Comparison of ENCODE assay signal across 8 cellular contexts in genomic region chr19:12668937-12669271, GRCh38. TPM values are rescaled to one million over a fixed set of nuclear protein-coding genes. Genes with fewer than 3 reads are reported as not detected.
DNase-seq lines count a peak whose midpoint lies in the region; ATAC-seq and TF ChIP-seq lines count a peak whose summit lies in the region.

No MANE protein-coding gene starts in this region.

- DNase-seq in PC-3 (peak; percentile 50), fibroblast of the conjunctiva (ENCODE audit: low read depth) (peak; percentile 26), neuronal stem cell (ENCODE audit: low spot score) (no peak), DMS153 treated with DMSO at 0.1 percent for 48 hours (lab: John Stamatoyannopoulos, UW; ENCODE audit: unreplicated experiment) (no peak)
- peak; percentile 89 for DNase-seq in activated effector memory CD4-positive, alpha-beta T cell treated with anti-CD3 and anti-CD28 coated beads, Interleukin-2, amount 50 U/mL, for 16 hours

- no peaks in the 10 kb centered on the region for H3F3A ChIP-seq in PC-3 (ENCODE audit: low read length, unreplicated experiment)

- no peak overlapping the region for H4K91ac ChIP-seq in neuronal stem cell (ENCODE audit: low read depth, low read length, poor library complexity)

- H3K36me3 ChIP-seq in PC-3 (ENCODE audit: low read depth, low read length), result peaks cover 13% of the 10 kb centered on the region; the same call in 1 of the 2 replicates
- peaks cover 27 to 54% of the 10 kb centered on the region in 2 donors for H3K36me3 ChIP-seq in neuronal stem cell (replicated peaks in 1 of 2; ENCODE audit: control insufficient read depth in 2 of 2, insufficient read depth in 2 of 2, low read length in 2 of 2)
- H3K36me3 ChIP-seq in thymus (ENCODE audit: control insufficient read depth, insufficient read depth), result peaks cover 36% of the 10 kb centered on the region

- no peaks in the 10 kb centered on the region for H3K27me3 ChIP-seq in PC-3 (ENCODE audit: low read length)
- no peaks in the 10 kb centered on the region for H3K27me3 ChIP-seq in neuronal stem cell (ENCODE audit: control insufficient read depth in 3 of 3, insufficient read depth in 3 of 3, low read depth in 1 of 3, low read length in 3 of 3)
- H3K27me3 ChIP-seq in thymus (ENCODE audit: control insufficient read depth, insufficient read depth), result no peaks in the 10 kb centered on the region

- peak overlapping the region; percentile 70 for H4K8ac ChIP-seq in neuronal stem cell (ENCODE audit: low read depth, low read length)

- H3K79me1 ChIP-seq in neuronal stem cell (ENCODE audit: low read depth, low read length), result peaks cover 28% of the 10 kb centered on the region

- H3K9me2 ChIP-seq in PC-3 (replicated peaks; ENCODE audit: low read length), result no peaks in the 10 kb centered on the region

- peak overlapping the region; percentile 90 for H3K23ac ChIP-seq in neuronal stem cell (ENCODE audit: low read depth, low read length, poor library complexity)

- ATAC-seq in GM18502 (IDR thresholded peaks at IDR 0.05; ENCODE audit: poor library complexity, unreplicated experiment) (peak; percentile 7), PC-3 (peak; percentile 14), HG03521 (IDR thresholded peaks at IDR 0.05; ENCODE audit: unreplicated experiment) (no peak)

- no peak overlapping the region for H2BK120ac ChIP-seq in neuronal stem cell (ENCODE audit: low read depth, low read length)

- CTCF ChIA-PET in PC-3 (lab: Charles Lee), result interaction anchor here (1.2 kb wide), 1 partner anchor 179 kb away, joined by 5 read pairs; no protein-coding TSS in a partner anchor

- no peak for TF ChIP-seq CTCF in PC-3 (conservative IDR thresholded peaks at IDR 0.05; ENCODE audit: low read depth, low read length)

- H4K20me1 ChIP-seq in PC-3 (ENCODE audit: low read length), result no peaks in the 10 kb centered on the region

- peak overlapping the region; percentile 93 for H3K4me2 ChIP-seq in PC-3 (ENCODE audit: low read length)
- H3K4me2 ChIP-seq in neuronal stem cell (ENCODE audit: insufficient read depth, low read length, poor library complexity, severe bottlenecking), result peak overlapping the region; percentile 96

- H3K14ac ChIP-seq in neuronal stem cell (ENCODE audit: low read length), result peak overlapping the region; percentile 67

- H2BK15ac ChIP-seq in neuronal stem cell (ENCODE audit: low read length), result no peak overlapping the region

- peak overlapping the region; percentile 95 for H2AK5ac ChIP-seq in neuronal stem cell (ENCODE audit: low read depth, low read length)

- peak overlapping the region; percentile 78 for H3K4ac ChIP-seq in neuronal stem cell (ENCODE audit: low read length)

- H2AFZ ChIP-seq in PC-3 (ENCODE audit: low read length) (peak overlapping the region; percentile 89), neuronal stem cell (ENCODE audit: low read length) (peak overlapping the region; percentile 87)

- H3K4me3 ChIP-seq in PC-3 (ENCODE audit: low read length) (peak overlapping the region; percentile 88), neuronal stem cell (ENCODE audit: low read length in 2 of 2) (peak overlapping the region; percentile 78 to 92), thymus (ENCODE audit: low read length) (peak overlapping the region; percentile 92)

- peaks cover 32% of the 10 kb centered on the region for H3K4me1 ChIP-seq in PC-3 (ENCODE audit: insufficient read depth, low read length)
- H3K4me1 ChIP-seq in neuronal stem cell (ENCODE audit: control insufficient read depth in 2 of 2, insufficient read depth in 1 of 2, low read depth in 1 of 2, low read length in 2 of 2), result peaks cover 17 to 25% of the 10 kb centered on the region in 2 donors
- peaks cover 22% of the 10 kb centered on the region for H3K4me1 ChIP-seq in thymus (ENCODE audit: control insufficient read depth, insufficient read depth, low read length)

- peaks cover 52% of the 10 kb centered on the region for H3K79me2 ChIP-seq in PC-3 (ENCODE audit: low read length)

- POLR2A ChIA-PET in PC-3 (lab: Charles Lee; ENCODE audit: unreplicated experiment), result interaction anchor here (0.7 kb wide), 1 partner anchor 12 kb away, joined by 6 read pairs; no protein-coding TSS in a partner anchor

- H3K9ac ChIP-seq in PC-3 (ENCODE audit: low read length), result peak overlapping the region; percentile 91
- H3K9ac ChIP-seq in neuronal stem cell (ENCODE audit: low read depth, low read length, poor library complexity), result peak overlapping the region; percentile 92

- peak overlapping the region; percentile 71 for H3K27ac ChIP-seq in PC-3 (ENCODE audit: low read length)
- H3K27ac ChIP-seq in neuronal stem cell (replicated peaks; ENCODE audit: low read length), result no peak overlapping the region
- peak overlapping the region; percentile 91 for H3K27ac ChIP-seq in thymus (ENCODE audit: low read depth)

- H3K18ac ChIP-seq in neuronal stem cell (ENCODE audit: low read length), result peak overlapping the region; percentile 44

- peak overlapping the region; percentile 58 for H2BK5ac ChIP-seq in neuronal stem cell (ENCODE audit: low read length)

- no CpG with 5 or more reads among the region's 24 CpGs for WGBS in neuronal stem cell (ENCODE audit: extremely low coverage in 2 of 2, insufficient read length in 2 of 2, insufficient replicate concordance in 1 of 2), 2 donors
- WGBS in thymus, result 1% methylated on average over 24 of the region's 24 CpGs

- intact Hi-C loops in PC-3 (cut with micrococcal nuclease), result no loop called here

- no peak overlapping the region for H2BK12ac ChIP-seq in neuronal stem cell (ENCODE audit: low read length)

- BruUV-seq in PC-3 (replicated peaks; lab: Mats Ljungman, UMichigan), result TSS peak; percentile 72

- H3K9me3 ChIP-seq in PC-3 (ENCODE audit: low read length), result no peaks in the 10 kb centered on the region
- H3K9me3 ChIP-seq in neuronal stem cell (replicated peaks in 1 of 2; ENCODE audit: control insufficient read depth in 2 of 2, insufficient read depth in 1 of 2, low read depth in 1 of 2, low read length in 2 of 2), result no peaks in the 10 kb centered on the region
- no peaks in the 10 kb centered on the region for H3K9me3 ChIP-seq in thymus (ENCODE audit: control insufficient read depth)

RNA-seq across cellular contexts. Expression of gene WDR83, which starts 2.3 kb away (rescaled TPM):
- 39.5 and 53.5 TPM in 2 replicates for total RNA-seq in PC-3 (2014; rRNA removed)
- polyA plus RNA-seq in neuronal stem cell (2013, experiment 1 of 2), result 11.5 TPM
- polyA plus RNA-seq in neuronal stem cell (2013, experiment 2 of 2), result 10.8 TPM
- 19.6 TPM for polyA plus RNA-seq in thymus

RNA-seq across cellular contexts. Expression of gene MAN2B1, which starts 2.4 kb away (rescaled TPM):
- 62.9 and 67.5 TPM in 2 replicates for total RNA-seq in PC-3 (2014; rRNA removed)
- 48.1 TPM for polyA plus RNA-seq in neuronal stem cell (2013, experiment 1 of 2)
- polyA plus RNA-seq in neuronal stem cell (2013, experiment 2 of 2), result 48.3 TPM
- 49.1 TPM for polyA plus RNA-seq in thymus

RNA-seq across cellular contexts. Expression of gene DHPS, which starts 12.8 kb away (rescaled TPM):
- total RNA-seq in PC-3 (2014; rRNA removed), result 140 and 150 TPM in 2 replicates
- 92.1 TPM for polyA plus RNA-seq in neuronal stem cell (2013, experiment 1 of 2)
- 91.6 TPM for polyA plus RNA-seq in neuronal stem cell (2013, experiment 2 of 2)
- polyA plus RNA-seq in thymus, result 74.3 TPM

RNA-seq across cellular contexts. Expression of gene GNG14, which starts 18.9 kb away (rescaled TPM):
- total RNA-seq in PC-3 (2014; rRNA removed), result not detected in 2 replicates
- polyA plus RNA-seq in neuronal stem cell (2013, experiment 1 of 2), result not detected
- polyA plus RNA-seq in neuronal stem cell (2013, experiment 2 of 2), result not detected
- polyA plus RNA-seq in thymus, result 0.14 TPM

RNA-seq across cellular contexts. Expression of gene FBXW9, which starts 27.5 kb away (rescaled TPM):
- total RNA-seq in PC-3 (2014; rRNA removed), result 27.5 and 34.6 TPM in 2 replicates
- 11.2 TPM for polyA plus RNA-seq in neuronal stem cell (2013, experiment 1 of 2)
- 11.1 TPM for polyA plus RNA-seq in neuronal stem cell (2013, experiment 2 of 2)
- polyA plus RNA-seq in thymus, result 6.5 TPM

Comparison
In these comparisons a context has a peak if more than half of its experiments do, and no peak if none do; other contexts are left out.
1. DNase-seq: peak in PC-3 (single experiment), activated effector memory CD4-positive, alpha-beta T cell treated with anti-CD3 and anti-CD28 coated beads, Interleukin-2, amount 50 U/mL, for 16 hours (single experiment) and fibroblast of the conjunctiva (single experiment); none in neuronal stem cell (single experiment) and DMS153 treated with DMSO at 0.1 percent for 48 hours (single experiment).
2. Peak in every context shown above with its lines, with median percentiles within 50 percentile points of each other: H3K4me3 ChIP-seq.